In genomic region chr12:49110191-49111155, GRCh38 we compare ENCODE assay signal across 8 cellular contexts. TPM values are rescaled to one million over a fixed set of nuclear protein-coding genes. Genes with fewer than 3 reads are reported as not detected.
DNase-seq lines count a peak whose midpoint lies in the region; ATAC-seq lines count a peak whose summit lies in the region.

A gene with protein sequence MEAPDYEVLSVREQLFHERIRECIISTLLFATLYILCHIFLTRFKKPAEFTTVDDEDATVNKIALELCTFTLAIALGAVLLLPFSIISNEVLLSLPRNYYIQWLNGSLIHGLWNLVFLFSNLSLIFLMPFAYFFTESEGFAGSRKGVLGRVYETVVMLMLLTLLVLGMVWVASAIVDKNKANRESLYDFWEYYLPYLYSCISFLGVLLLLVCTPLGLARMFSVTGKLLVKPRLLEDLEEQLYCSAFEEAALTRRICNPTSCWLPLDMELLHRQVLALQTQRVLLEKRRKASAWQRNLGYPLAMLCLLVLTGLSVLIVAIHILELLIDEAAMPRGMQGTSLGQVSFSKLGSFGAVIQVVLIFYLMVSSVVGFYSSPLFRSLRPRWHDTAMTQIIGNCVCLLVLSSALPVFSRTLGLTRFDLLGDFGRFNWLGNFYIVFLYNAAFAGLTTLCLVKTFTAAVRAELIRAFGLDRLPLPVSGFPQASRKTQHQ (minus strand): TSS chr12:49110847. CDS start chr12:49110555, 292 bp downstream.

- peak; percentile 99 for ATAC-seq in GM19043 (IDR thresholded peaks at IDR 0.05; ENCODE audit: low read depth, unreplicated experiment)
- peak; percentile 96 for ATAC-seq in HG03378 (IDR thresholded peaks at IDR 0.05; ENCODE audit: unreplicated experiment)

- DNase-seq in Ammon's horn (ENCODE audit: low spot score) (peak; percentile 99), NCI-H460 (ENCODE audit: extremely low read depth, low read depth) (peak; percentile 97), cerebellar nuclear complex (lab: John Stamatoyannopoulos, UW) (peak; percentile 93 to 99), islet precursor cell (peak; percentile 99)
- peak; percentile 91 for DNase-seq in activated CD4-positive, CD25-positive, alpha-beta regulatory T cell treated with anti-CD3 and anti-CD28 coated beads, Interleukin-2, amount 50 U/mL, for 72 hours
- peak; percentile 88 to 94 (median 93) for DNase-seq in stimulated activated CD4-positive, alpha-beta T cell treated with anti-CD3 and anti-CD28 coated beads, Interleukin-12 subunit alpha, Interleukin-12 subunit beta, amount 100 ng/mL, for 48 hours (ENCODE audit: low read depth in 2 of 3, low spot score in 1 of 3)

RNA-seq across cellular contexts. Expression of the gene that starts here (rescaled TPM):
- 34.0 and 35.6 TPM in 2 replicates for total RNA-seq in NCI-H460 (2014; rRNA removed; shearing (Covaris generic))
- 62.7 and 83.6 TPM in 2 replicates for polyA plus RNA-seq in NCI-H460 (2014; cell fraction: nucleus; rRNA removed)

Comparison
In these comparisons a context has a peak if more than half of its experiments do, and no peak if none do; other contexts are left out.
1. Peak in every context shown above with its lines: DNase-seq and ATAC-seq.